Comparison of ENCODE assay signal across 8 cellular contexts in the genomic region with DNA sequence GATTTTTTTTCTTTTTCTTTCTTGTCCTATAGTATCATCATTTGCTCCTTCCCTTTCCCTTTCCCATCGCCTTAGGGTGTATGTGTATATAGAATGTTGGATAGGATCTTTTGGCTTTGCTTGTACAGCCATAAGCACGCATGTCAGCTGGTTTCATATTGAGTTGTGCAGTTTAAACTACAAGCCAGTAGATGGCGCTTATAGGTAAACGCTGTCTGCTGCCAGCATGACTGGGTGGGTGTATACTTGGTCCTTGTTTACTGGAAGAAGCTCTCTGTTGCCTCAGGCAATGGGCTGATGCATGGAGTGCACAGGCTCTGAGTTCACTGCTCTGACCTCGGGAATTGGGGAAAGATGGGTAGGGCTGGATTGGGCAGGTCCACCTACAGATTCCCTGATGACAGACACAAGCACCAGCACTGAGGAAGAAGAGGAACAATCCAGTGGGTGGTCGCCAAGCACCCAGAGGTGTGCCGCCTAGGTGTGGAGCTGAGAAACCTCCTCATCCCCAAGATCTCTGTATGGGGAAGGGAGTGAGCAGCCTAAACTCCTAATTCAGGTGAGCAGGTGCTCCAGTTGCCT.
A peak's percentile ranks its signal among the peaks of the same experiment; 100 is the strongest.
DNase-seq lines count a peak whose midpoint lies in the region; ATAC-seq, FAIRE-seq and TF ChIP-seq lines count a peak whose summit lies in the region.

No MANE protein-coding gene starts in this region.

- no peak overlapping the region for H3K27ac ChIP-seq in dorsolateral prefrontal cortex
- H3K27ac ChIP-seq in vagina, result no peak overlapping the region

- no peaks in the 10 kb centered on the region for H3K4me1 ChIP-seq in vagina

- H3K9me3 ChIP-seq in vagina, result no peaks in the 10 kb centered on the region

- intact Hi-C loops in dorsolateral prefrontal cortex (cut with DNase I), result no loop called here
- intact Hi-C loops in vagina (cut with DNase I), result no loop called here

- TF ChIP-seq CTCF in BJ (IDR thresholded peaks at IDR 0.05; ENCODE audit: insufficient read depth, low read depth, low read length), result peak; percentile 57
- peak in 46 of 56 donors; percentile 3 to 64 (median 40) for TF ChIP-seq CTCF in dorsolateral prefrontal cortex (IDR thresholded peaks at IDR 0.05 in 54 of 56, conservative IDR thresholded peaks at IDR 0.05 in 2 of 56; ENCODE audit: low read depth in 1 of 56, partially characterized antibody in 56 of 56)
- TF ChIP-seq CTCF in vagina (IDR thresholded peaks at IDR 0.05), result no peak

- ATAC-seq in GM18858 (IDR thresholded peaks at IDR 0.05; ENCODE audit: unreplicated experiment), result peak; percentile 95
- peak; percentile 90 for ATAC-seq in HG03045 (IDR thresholded peaks at IDR 0.05; ENCODE audit: unreplicated experiment)

- FAIRE-seq in H54 (lab: Jason Lieb, UNC), result no peak

- H3K36me3 ChIP-seq in BJ (ENCODE audit: control insufficient read depth, insufficient read depth, low read length) (no peaks in the 10 kb centered on the region), vagina (no peaks in the 10 kb centered on the region)

- no peak overlapping the region for H3K4me3 ChIP-seq in BJ (ENCODE audit: low read depth, low read length)
- no peak overlapping the region for H3K4me3 ChIP-seq in dorsolateral prefrontal cortex
- no peak overlapping the region for H3K4me3 ChIP-seq in vagina

- TF ChIP-seq POLR2A in vagina (IDR thresholded peaks at IDR 0.05), result no peak
- no peak for TF ChIP-seq POLR2A in H54 (IDR thresholded peaks at IDR 0.05; ENCODE audit: low read depth, low read length)

- DNase-seq in BJ (ENCODE audit: low read depth) (no peak), NCI-H226 (peak; percentile 25), dorsolateral prefrontal cortex (no peak), renal cortical epithelial cell (ENCODE audit: low read depth) (peak; percentile 44), vagina (ENCODE audit: extremely low spot score in 2 of 2) (no peak), H54 (ENCODE audit: insufficient read length, low spot score) (no peak)

- CTCF ChIA-PET in BJ (lab: Yijun Ruan, JAX), result interaction anchor here (1.1 to 3.5 kb wide), 3 partner anchors 8 to 13 kb away, joined by 3 to 18 read pairs (median 6); no protein-coding TSS in a partner anchor

- POLR2A ChIA-PET in BJ (lab: Charles Lee), result no interaction called here

- H3K27me3 ChIP-seq in BJ (ENCODE audit: control insufficient read depth, insufficient read depth, low read length), result no peaks in the 10 kb centered on the region
- no peaks in the 10 kb centered on the region for H3K27me3 ChIP-seq in dorsolateral prefrontal cortex
- H3K27me3 ChIP-seq in vagina, result no peaks in the 10 kb centered on the region

Comparison
In these comparisons a context has a peak if more than half of its experiments do, and no peak if none do; other contexts are left out.
1. DNase-seq: peak in NCI-H226 (single experiment) and renal cortical epithelial cell (single experiment); none in BJ (single experiment), dorsolateral prefrontal cortex (0 of 10), vagina (0 of 2) and H54 (single experiment).
2. CTCF ChIP-seq: peak in BJ (single experiment) and dorsolateral prefrontal cortex (46 of 56); none in vagina (0 of 3).